ENCODE assay signal across 19 cellular contexts in the genomic region with DNA sequence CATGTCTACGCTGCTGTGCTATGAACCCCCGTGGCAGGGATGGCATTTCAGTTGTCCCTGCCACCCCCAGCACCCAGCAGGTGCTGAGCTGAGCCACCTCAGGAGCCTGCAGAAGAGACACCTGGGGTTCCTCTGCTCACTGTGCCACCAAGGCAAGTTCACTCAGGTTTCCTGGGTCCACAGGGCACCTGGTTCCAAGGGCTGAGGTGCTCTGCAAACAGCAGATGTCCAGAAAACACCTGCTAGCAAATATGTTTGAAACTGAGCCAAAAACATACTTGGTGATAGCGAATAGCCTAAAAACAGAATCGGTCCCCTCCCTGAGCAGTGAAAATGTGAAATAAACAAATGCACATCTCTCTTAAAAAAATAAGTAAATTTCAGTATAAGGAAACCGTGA. TPM values are rescaled to one million over a fixed set of nuclear protein-coding genes. Genes with fewer than 3 reads are reported as not detected.
DNase-seq lines count a peak whose midpoint lies in the region; ATAC-seq lines count a peak whose summit lies in the region.
"Had no signal": no experiment of that assay in that cellular context is flagged by ENCODE, and none has a peak within 500 bp of the region (broad histone marks: within the 10 kb centered on the region; RNA-seq: fewer than 3 reads in every experiment).

No MANE protein-coding gene starts in this region.

- no peak overlapping the region for H3K4me3 Mint-ChIP-seq in natural killer cell treated with Interleukin-12 subunit alpha and Interleukin-12 subunit beta and Interleukin-15 and Interleukin-18, amount 100 ng/mL, for 72 hours
- H3K4me3 Mint-ChIP-seq: activated CD4-positive, alpha-beta T cell treated with anti-CD3 and anti-CD28 coated beads, Interleukin-2, amount 10 ng/mL, durations not matched to agents 7 days and 5 days; nephron had no signal

- H3K36me3 Mint-ChIP-seq in natural killer cell treated with Interleukin-12 subunit alpha and Interleukin-12 subunit beta and Interleukin-15 and Interleukin-18, amount 100 ng/mL, for 72 hours = peaks cover 17% of the 10 kb centered on the region

- H3K27me3 Mint-ChIP-seq in natural killer cell treated with Interleukin-12 subunit alpha and Interleukin-12 subunit beta and Interleukin-15 and Interleukin-18, amount 100 ng/mL, for 72 hours = no peaks in the 10 kb centered on the region
- H3K27me3 Mint-ChIP-seq: activated CD4-positive, alpha-beta T cell treated with anti-CD3 and anti-CD28 coated beads, Interleukin-2, amount 10 ng/mL, durations not matched to agents 7 days and 5 days had no signal

- H3K27ac Mint-ChIP-seq in natural killer cell treated with Interleukin-12 subunit alpha and Interleukin-12 subunit beta and Interleukin-15 and Interleukin-18, amount 100 ng/mL, for 72 hours = no peak overlapping the region
- H3K27ac Mint-ChIP-seq: nephron had no signal

- no peaks in the 10 kb centered on the region for H3K9me3 Mint-ChIP-seq in natural killer cell treated with Interleukin-12 subunit alpha and Interleukin-12 subunit beta and Interleukin-15 and Interleukin-18, amount 100 ng/mL, for 72 hours
- H3K9me3 Mint-ChIP-seq: activated CD4-positive, alpha-beta T cell treated with anti-CD3 and anti-CD28 coated beads, Interleukin-2, amount 10 ng/mL, durations not matched to agents 7 days and 5 days; nephron had no signal

- H3K4me1 Mint-ChIP-seq in natural killer cell treated with Interleukin-12 subunit alpha and Interleukin-12 subunit beta and Interleukin-15 and Interleukin-18, amount 100 ng/mL, for 72 hours (ENCODE audit: low read depth in 2 of 2) = peaks cover 16 to 28% of the 10 kb centered on the region in 2 donors

- DNase-seq in SHP77 (lab: John Stamatoyannopoulos, UW) = peak; percentile 19 to 58
- DNase-seq in SHP77 treated with DMSO at 0.1 percent for 48 hours (lab: John Stamatoyannopoulos, UW) = no peak
- peak; percentile 84 for DNase-seq in NCI-H1105 (lab: John Stamatoyannopoulos, UW)
- DNase-seq in NCI-H526 (lab: John Stamatoyannopoulos, UW) = peak; percentile 36 to 73
- DNase-seq in natural killer cell treated with Interleukin-12 subunit alpha and Interleukin-12 subunit beta and Interleukin-15 and Interleukin-18, amount 100 ng/mL, for 72 hours (ENCODE audit: low spot score) = peak; percentile 41
- no peak for DNase-seq in SK-N-DZ (ENCODE audit: low spot score)
- no peak for DNase-seq in NCI-H187 treated with DMSO at 0.1 percent for 48 hours (lab: John Stamatoyannopoulos, UW)
- DNase-seq in hypothalamus (lab: John Stamatoyannopoulos, UW) = no peak
- DNase-seq: ACHN; activated CD4-positive, alpha-beta T cell treated with anti-CD3 and anti-CD28 coated beads, Interleukin-2, amount 10 ng/mL, durations not matched to agents 7 days and 5 days; activated CD8-positive, alpha-beta memory T cell treated with anti-CD3 and anti-CD28 coated beads, Interleukin-2, amount 50 U/mL, for 4 hours; activated effector memory CD4-positive, alpha-beta T cell treated with anti-CD3 and anti-CD28 coated beads, Interleukin-2, amount 50 U/mL, for 16 hours; head of caudate nucleus; IMR-90; NCI-H1930; stimulated activated CD4-positive, alpha-beta T cell treated with anti-CD3 and anti-CD28 coated beads, Interleukin-15, amount 100 ng/mL, for 24 hours had no signal

- ATAC-seq in natural killer cell treated with Interleukin-12 subunit alpha and Interleukin-12 subunit beta and Interleukin-15 and Interleukin-18, amount 100 ng/mL, for 72 hours = no peak
- ATAC-seq: left lobe of liver, sciatic nerve had no signal

RNA-seq across cellular contexts. Expression of a gene that starts 35.6 kb away (rescaled TPM):
- 10 to 100 TPM; 17.4 to 30.2 TPM for total RNA-seq in natural killer cell treated with Interleukin-12 subunit alpha and Interleukin-12 subunit beta and Interleukin-15 and Interleukin-18, amount 100 ng/mL, for 72 hours
- polyA plus RNA-seq in SK-N-DZ (2014; cell fraction: cytosol; rRNA removed) = 0.07 TPM in 1 of 2 replicates, not detected in the other
- polyA plus RNA-seq in SK-N-DZ (2014; cell fraction: nucleus; rRNA removed) = not detected in 2 replicates

Comparison
In these comparisons a context has a peak if more than half of its experiments do, and no peak if none do; other contexts are left out.
1. DNase-seq: peak in SHP77 (2 of 2), NCI-H1105 (single experiment), NCI-H526 (2 of 2) and natural killer cell treated with Interleukin-12 subunit alpha and Interleukin-12 subunit beta and Interleukin-15 and Interleukin-18, amount 100 ng/mL, for 72 hours (single experiment); none in SHP77 treated with DMSO at 0.1 percent for 48 hours (single experiment), SK-N-DZ (single experiment), NCI-H187 treated with DMSO at 0.1 percent for 48 hours (single experiment) and hypothalamus (0 of 51).